In the genomic region with DNA sequence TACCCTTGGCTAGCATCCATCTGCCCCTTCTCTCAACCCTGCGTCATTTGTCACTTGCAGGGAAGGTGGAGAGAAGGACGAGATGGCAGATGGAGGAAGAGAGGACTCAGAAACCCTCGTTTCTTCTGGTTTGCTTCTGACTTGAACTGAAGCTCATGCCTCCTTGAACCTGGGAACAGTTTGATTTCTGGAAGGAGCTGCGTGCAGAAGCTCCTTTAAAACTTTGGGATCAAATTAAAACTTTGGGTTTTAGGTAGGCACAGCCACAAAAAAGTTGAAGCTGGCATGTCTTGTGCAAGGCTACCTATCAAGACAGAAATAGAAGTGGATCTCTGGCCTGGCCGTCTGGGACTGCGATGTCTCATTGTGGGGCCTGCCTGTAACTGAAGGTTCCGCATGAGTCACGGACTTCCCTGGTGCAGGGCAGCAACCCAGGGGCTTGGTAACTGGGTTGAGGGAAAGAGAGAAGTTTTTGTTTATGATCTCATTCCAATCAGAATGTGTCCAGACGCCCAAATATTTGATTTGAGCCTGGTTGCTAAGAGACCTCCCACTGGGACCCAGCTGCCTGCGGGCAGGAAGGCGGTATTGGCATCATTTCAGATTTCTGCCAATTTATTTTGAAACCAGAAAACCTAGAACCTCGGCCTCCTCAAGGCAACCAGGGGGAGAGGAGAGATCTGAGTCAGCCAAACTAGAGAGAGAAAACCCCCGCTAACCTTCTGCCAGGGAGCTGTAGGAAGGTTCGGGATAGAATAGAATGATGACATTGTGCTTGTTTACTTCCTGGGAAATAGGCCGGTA, we compare ENCODE assay signal across 8 cellular contexts. TPM values are rescaled to one million over a fixed set of nuclear protein-coding genes. Genes with fewer than 3 reads are reported as not detected.
DNase-seq lines count a peak whose midpoint lies in the region; ATAC-seq and TF ChIP-seq lines count a peak whose summit lies in the region.

No MANE protein-coding gene starts in this region.

- H3K36me3 Mint-ChIP-seq in central memory CD8-positive, alpha-beta T cell (ENCODE audit: insufficient read depth): no peaks in the 10 kb centered on the region
- no peaks in the 10 kb centered on the region for H3K36me3 Mint-ChIP-seq in glutamatergic neuron (ENCODE audit: unreplicated experiment)

- peak overlapping the region; percentile 21 for H2AK5ac ChIP-seq in mesenchymal stem cell (ENCODE audit: low read length, severe bottlenecking)

- ATAC-seq in GM19468 (IDR thresholded peaks at IDR 0.05; ENCODE audit: extremely low read depth, unreplicated experiment) (peak; percentile 57), HG03565 (IDR thresholded peaks at IDR 0.05; ENCODE audit: unreplicated experiment) (peak; percentile 70)
- ATAC-seq in central memory CD8-positive, alpha-beta T cell (replicated peaks; ENCODE audit: extremely low read depth, poor library complexity, severe bottlenecking): peak; percentile 65

- H3K9ac ChIP-seq in mesenchymal stem cell (ENCODE audit: low read length): peak overlapping the region; percentile 88

- peak overlapping the region; percentile 86 for H3K27ac ChIP-seq in RWPE1
- H3K27ac ChIP-seq in mesenchymal stem cell (ENCODE audit: low read length, poor library complexity, severe bottlenecking): peak overlapping the region; percentile 100
- peak overlapping the region in 1 of 3 donors; percentile 2 for H3K27ac ChIP-seq in thyroid gland

- peak overlapping the region; percentile 74 for H3K27ac Mint-ChIP-seq in central memory CD8-positive, alpha-beta T cell (ENCODE audit: low read depth)
- no peak overlapping the region for H3K27ac Mint-ChIP-seq in glutamatergic neuron (ENCODE audit: unreplicated experiment)

- H3K27me3 ChIP-seq in mesenchymal stem cell (ENCODE audit: control insufficient read depth in 1 of 2, insufficient read depth in 1 of 2, low read length in 2 of 2) (no peaks in the 10 kb centered on the region), thyroid gland (no peaks in the 10 kb centered on the region)

- H2BK15ac ChIP-seq in mesenchymal stem cell (ENCODE audit: low read depth, poor library complexity, severe bottlenecking): no peak overlapping the region

- no peak overlapping the region for H3K4me3 Mint-ChIP-seq in central memory CD8-positive, alpha-beta T cell
- no peak overlapping the region for H3K4me3 Mint-ChIP-seq in glutamatergic neuron (ENCODE audit: unreplicated experiment)

- peaks cover 6% of the 10 kb centered on the region for H3K4me1 Mint-ChIP-seq in central memory CD8-positive, alpha-beta T cell
- peaks cover 2% of the 10 kb centered on the region for H3K4me1 Mint-ChIP-seq in glutamatergic neuron (ENCODE audit: low read depth, unreplicated experiment)

- H3K4me2 ChIP-seq in mesenchymal stem cell (ENCODE audit: low read length, poor library complexity, severe bottlenecking): peak overlapping the region; percentile 49

- H3K4me1 ChIP-seq in mesenchymal stem cell (ENCODE audit: control insufficient read depth, insufficient read depth, low read depth, low read length) (peaks cover 10% of the 10 kb centered on the region), thyroid gland (peaks cover 0 to 9% of the 10 kb centered on the region in 2 donors)

- H2BK120ac ChIP-seq in mesenchymal stem cell (ENCODE audit: low read depth, low read length): no peak overlapping the region

- H3K4me3 ChIP-seq in mesenchymal stem cell (ENCODE audit: insufficient read depth in 1 of 2, low read depth in 1 of 2, low read length in 2 of 2) (peak overlapping the region in 1 of 2 experiments; percentile 49), thyroid gland (replicated peaks in 1 of 3) (no peak overlapping the region)

- POLR2A ChIA-PET in RWPE1 (lab: Yijun Ruan, JAX; ENCODE audit: low non-redundant PET): no interaction called here

- DNase-seq in EH (ENCODE audit: low read depth) (peak; percentile 97), RWPE1 (ENCODE audit: low spot score) (peak; percentile 99), mesenchymal stem cell (peak; percentile 98), thyroid gland (peak; percentile 26 to 27), glutamatergic neuron (no peak)
- no peak for DNase-seq in central memory CD8-positive, alpha-beta T cell (ENCODE audit: low spot score in 2 of 2)

- whole genome bisulfite sequencing in mesenchymal stem cell: 29% methylated on average over 15 of the region's 15 CpGs
- 49 to 62% methylated on average over 15 of the region's 15 CpGs for WGBS in thyroid gland, 2 donors

- H4K8ac ChIP-seq in mesenchymal stem cell (ENCODE audit: low read length): peak overlapping the region; percentile 74

- peak overlapping the region in 1 of 2 experiments; percentile 8 for H2BK12ac ChIP-seq in mesenchymal stem cell (ENCODE audit: low read length in 2 of 2)

- TF ChIP-seq POLR2A in thyroid gland (IDR thresholded peaks at IDR 0.05): no peak

- no peaks in the 10 kb centered on the region for H3K36me3 ChIP-seq in mesenchymal stem cell (ENCODE audit: control insufficient read depth in 1 of 2, insufficient read depth in 2 of 2, low read depth in 1 of 2, low read length in 2 of 2)
- no peaks in the 10 kb centered on the region for H3K36me3 ChIP-seq in thyroid gland

- H3K9me3 Mint-ChIP-seq in central memory CD8-positive, alpha-beta T cell: no peaks in the 10 kb centered on the region
- peaks cover 2% of the 10 kb centered on the region for H3K9me3 Mint-ChIP-seq in glutamatergic neuron (ENCODE audit: unreplicated experiment)

- no peak overlapping the region for H3K23ac ChIP-seq in mesenchymal stem cell (ENCODE audit: low read length in 2 of 2)

- intact Hi-C loops in thyroid gland (cut with DNase I): no loop called here

- H2AFZ ChIP-seq in mesenchymal stem cell (ENCODE audit: low read depth, low read length): peak overlapping the region; percentile 47

- H2BK5ac ChIP-seq in mesenchymal stem cell (ENCODE audit: low read depth, low read length, poor library complexity, severe bottlenecking): peak overlapping the region; percentile 82

- no peaks in the 10 kb centered on the region for H3K9me3 ChIP-seq in mesenchymal stem cell (ENCODE audit: control insufficient read depth, low read length)
- no peaks in the 10 kb centered on the region for H3K9me3 ChIP-seq in thyroid gland

- no peak overlapping the region for H3K4ac ChIP-seq in mesenchymal stem cell (ENCODE audit: low read depth in 1 of 2, low read length in 2 of 2)

- TF ChIP-seq CTCF in RWPE1 (conservative IDR thresholded peaks at IDR 0.05; ENCODE audit: low read depth) (no peak), thyroid gland (IDR thresholded peaks at IDR 0.05) (no peak), glutamatergic neuron (IDR thresholded peaks at IDR 0.05; ENCODE audit: partially characterized antibody, unreplicated experiment) (no peak)

- no peaks in the 10 kb centered on the region for H3K79me1 ChIP-seq in mesenchymal stem cell (replicated peaks; ENCODE audit: low read length, poor library complexity, severe bottlenecking)

- peak overlapping the region; percentile 22 to 45 for H3K18ac ChIP-seq in mesenchymal stem cell (ENCODE audit: low read depth in 1 of 2, low read length in 2 of 2)

- H3K27me3 Mint-ChIP-seq in central memory CD8-positive, alpha-beta T cell: no peaks in the 10 kb centered on the region
- peaks cover 1% of the 10 kb centered on the region for H3K27me3 Mint-ChIP-seq in glutamatergic neuron (ENCODE audit: unreplicated experiment)

- CTCF ChIA-PET in RWPE1 (lab: Yijun Ruan, JAX): interaction anchor here (0.5 to 0.6 kb wide), 3 partner anchors 11 to 119 kb away, joined by 3 to 4 read pairs (median 3); no protein-coding TSS in a partner anchor

- no peak overlapping the region for H4K91ac ChIP-seq in mesenchymal stem cell (ENCODE audit: low read length)

- H3K14ac ChIP-seq in mesenchymal stem cell (ENCODE audit: low read length in 2 of 2): no peak overlapping the region

RNA-seq across cellular contexts. Expression of a gene that starts 15.8 kb away (rescaled TPM):
- polyA plus RNA-seq in mesenchymal stem cell (2013, experiment 1 of 2): 7.6 TPM
- polyA plus RNA-seq in mesenchymal stem cell (2013, experiment 2 of 2): 7.8 TPM
- 10 to 100 TPM; 12.2 to 29.6 (median 17.4) TPM for total RNA-seq in thyroid gland
- total RNA-seq in glutamatergic neuron (ENCODE audit: unreplicated experiment): 29.8 TPM

Comparison
In these comparisons a context has a peak if more than half of its experiments do, and no peak if none do; other contexts are left out.
1. DNase-seq: peak in EH (single experiment), RWPE1 (single experiment), mesenchymal stem cell (single experiment) and thyroid gland (2 of 2); none in central memory CD8-positive, alpha-beta T cell (0 of 2) and glutamatergic neuron (single experiment).
2. Peak in every context shown above with its lines, with median percentiles within 50 percentile points of each other: ATAC-seq.